In the genomic region with DNA sequence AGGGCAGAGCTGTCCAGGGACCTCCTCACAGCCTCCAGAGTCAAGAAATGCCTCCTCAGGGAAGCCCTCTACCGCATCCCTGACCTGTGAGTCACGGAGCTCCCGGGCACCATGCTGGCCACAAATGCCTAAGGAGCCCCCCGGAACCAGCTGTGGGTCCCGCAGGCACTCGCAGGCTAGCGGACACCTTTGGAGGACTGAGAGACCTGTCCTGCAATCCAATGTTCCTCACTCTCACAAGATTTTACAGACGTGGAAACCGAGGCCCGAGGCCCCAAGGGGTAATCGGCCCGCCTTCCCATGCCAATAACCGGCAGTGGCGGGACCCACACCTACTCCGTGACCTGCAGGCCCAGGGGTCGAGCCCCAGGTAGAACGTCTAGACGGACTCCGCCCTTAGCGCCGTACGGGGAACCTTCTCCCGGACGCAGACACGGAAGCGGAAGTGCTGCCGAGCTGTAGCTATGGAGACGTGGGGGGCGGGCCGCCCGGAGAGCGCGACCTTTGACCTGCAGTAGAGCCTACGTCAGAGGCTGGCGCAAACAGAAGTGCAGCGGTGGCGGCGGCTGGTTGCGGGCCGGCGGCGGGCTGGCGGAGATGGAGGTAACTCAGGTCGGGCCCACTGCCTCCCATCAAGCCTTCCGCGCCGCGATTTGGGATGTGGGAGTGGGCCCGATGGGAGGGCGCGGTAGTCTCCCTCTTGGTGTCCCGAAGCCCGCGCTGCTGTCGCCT, we compare ENCODE assay signal across 8 cellular contexts. TPM values are rescaled to one million over a fixed set of nuclear protein-coding genes. Genes with fewer than 3 reads are reported as not detected.
DNase-seq lines count a peak whose midpoint lies in the region; ATAC-seq lines count a peak whose summit lies in the region.

A gene with protein sequence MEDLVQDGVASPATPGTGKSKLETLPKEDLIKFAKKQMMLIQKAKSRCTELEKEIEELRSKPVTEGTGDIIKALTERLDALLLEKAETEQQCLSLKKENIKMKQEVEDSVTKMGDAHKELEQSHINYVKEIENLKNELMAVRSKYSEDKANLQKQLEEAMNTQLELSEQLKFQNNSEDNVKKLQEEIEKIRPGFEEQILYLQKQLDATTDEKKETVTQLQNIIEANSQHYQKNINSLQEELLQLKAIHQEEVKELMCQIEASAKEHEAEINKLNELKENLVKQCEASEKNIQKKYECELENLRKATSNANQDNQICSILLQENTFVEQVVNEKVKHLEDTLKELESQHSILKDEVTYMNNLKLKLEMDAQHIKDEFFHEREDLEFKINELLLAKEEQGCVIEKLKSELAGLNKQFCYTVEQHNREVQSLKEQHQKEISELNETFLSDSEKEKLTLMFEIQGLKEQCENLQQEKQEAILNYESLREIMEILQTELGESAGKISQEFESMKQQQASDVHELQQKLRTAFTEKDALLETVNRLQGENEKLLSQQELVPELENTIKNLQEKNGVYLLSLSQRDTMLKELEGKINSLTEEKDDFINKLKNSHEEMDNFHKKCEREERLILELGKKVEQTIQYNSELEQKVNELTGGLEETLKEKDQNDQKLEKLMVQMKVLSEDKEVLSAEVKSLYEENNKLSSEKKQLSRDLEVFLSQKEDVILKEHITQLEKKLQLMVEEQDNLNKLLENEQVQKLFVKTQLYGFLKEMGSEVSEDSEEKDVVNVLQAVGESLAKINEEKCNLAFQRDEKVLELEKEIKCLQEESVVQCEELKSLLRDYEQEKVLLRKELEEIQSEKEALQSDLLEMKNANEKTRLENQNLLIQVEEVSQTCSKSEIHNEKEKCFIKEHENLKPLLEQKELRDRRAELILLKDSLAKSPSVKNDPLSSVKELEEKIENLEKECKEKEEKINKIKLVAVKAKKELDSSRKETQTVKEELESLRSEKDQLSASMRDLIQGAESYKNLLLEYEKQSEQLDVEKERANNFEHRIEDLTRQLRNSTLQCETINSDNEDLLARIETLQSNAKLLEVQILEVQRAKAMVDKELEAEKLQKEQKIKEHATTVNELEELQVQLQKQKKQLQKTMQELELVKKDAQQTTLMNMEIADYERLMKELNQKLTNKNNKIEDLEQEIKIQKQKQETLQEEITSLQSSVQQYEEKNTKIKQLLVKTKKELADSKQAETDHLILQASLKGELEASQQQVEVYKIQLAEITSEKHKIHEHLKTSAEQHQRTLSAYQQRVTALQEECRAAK (N-terminal part only) (plus strand): TSS at position 529 of the 732 bp plus-strand sequence. CDS start 69 bp downstream, at position 598.

- H3K4me1 Mint-ChIP-seq in activated CD4-positive, alpha-beta T cell treated with anti-CD3 and anti-CD28 coated beads for 36 hours: peaks cover 33% of the 10 kb centered on the region

- H3K9ac ChIP-seq in BLaER1: peak within 1 kb of the TSS; percentile 89

- POLR2A ChIA-PET in activated CD4-positive, alpha-beta T cell treated with anti-CD3 and anti-CD28 coated beads for 36 hours (lab: Charles Lee): interaction anchor here (0.6 to 1.1 kb wide), 4 partner anchors 84 to 172 kb away, joined by 3 to 11 read pairs (median 5); no protein-coding TSS in a partner anchor

- H3K36me3 ChIP-seq in BLaER1: peaks cover 31% of the 10 kb centered on the region

- H3K4me3 ChIP-seq in BLaER1: peak within 1 kb of the TSS; percentile 90

- H3K4me3 Mint-ChIP-seq in activated CD4-positive, alpha-beta T cell treated with anti-CD3 and anti-CD28 coated beads for 36 hours: peak within 1 kb of the TSS; percentile 98

- H3K27me3 ChIP-seq in BLaER1 (no peaks in the 10 kb centered on the region), layer of hippocampus (ENCODE audit: control insufficient read depth, insufficient read depth, low read length) (no peaks in the 10 kb centered on the region)

- DNase-seq in NCI-H524 treated with DMSO at 0.1 percent for 48 hours (lab: John Stamatoyannopoulos, UW): peak; percentile 66
- peak; percentile 98 for DNase-seq in activated CD4-positive, alpha-beta T cell treated with anti-CD3 and anti-CD28 coated beads for 36 hours
- peak; percentile 90 to 93 (median 92) for DNase-seq in stimulated activated CD4-positive, alpha-beta T cell treated with anti-CD3 and anti-CD28 coated beads, Interleukin-1b, Interleukin-23, amount 100 ng/mL, for 24 hours (ENCODE audit: low read depth in 4 of 4, low spot score in 1 of 4)

- peak within 1 kb of the TSS; percentile 79 for H3K27ac ChIP-seq in BLaER1
- peak within 1 kb of the TSS; percentile 85 for H3K27ac ChIP-seq in cingulate gyrus (ENCODE audit: low read depth, low read length)
- H3K27ac ChIP-seq in layer of hippocampus (ENCODE audit: low read depth, low read length): peak within 1 kb of the TSS; percentile 80

- peak within 1 kb of the TSS; percentile 94 for H3K27ac Mint-ChIP-seq in activated CD4-positive, alpha-beta T cell treated with anti-CD3 and anti-CD28 coated beads for 36 hours

- intact Hi-C loops in activated CD4-positive, alpha-beta T cell treated with anti-CD3 and anti-CD28 coated beads for 36 hours (cut with DNase I, micrococcal nuclease): loop anchor here (1.0 to 5.0 kb wide), 7 partner anchors 85 to 1163 kb away; a partner anchor contains a TSS

- peaks cover 35% of the 10 kb centered on the region for H3K4me1 ChIP-seq in BLaER1

- H3K9me3 ChIP-seq in BLaER1: peaks cover 6% of the 10 kb centered on the region

- no peaks in the 10 kb centered on the region for H4K20me1 ChIP-seq in BLaER1

- ATAC-seq in GM19324 (IDR thresholded peaks at IDR 0.05; ENCODE audit: low FRiP score, unreplicated experiment) (peak; percentile 99), HG03460 (IDR thresholded peaks at IDR 0.05; ENCODE audit: unreplicated experiment) (peak; percentile 98)
- peak; percentile 97 for ATAC-seq in activated CD4-positive, alpha-beta T cell treated with anti-CD3 and anti-CD28 coated beads for 36 hours

- CTCF ChIA-PET in activated CD4-positive, alpha-beta T cell treated with anti-CD3 and anti-CD28 coated beads for 36 hours (lab: Charles Lee): interaction anchor here (0.7 to 1.4 kb wide), 4 partner anchors 86 to 1953 kb away, joined by 3 to 5 read pairs (median 4); no protein-coding TSS in a partner anchor

- no peaks in the 10 kb centered on the region for H3K27me3 Mint-ChIP-seq in activated CD4-positive, alpha-beta T cell treated with anti-CD3 and anti-CD28 coated beads for 36 hours

- H3K4me2 ChIP-seq in BLaER1: peak within 1 kb of the TSS; percentile 96

- H3K9me3 Mint-ChIP-seq in activated CD4-positive, alpha-beta T cell treated with anti-CD3 and anti-CD28 coated beads for 36 hours (ENCODE audit: low read depth): no peaks in the 10 kb centered on the region

- H3K36me3 Mint-ChIP-seq in activated CD4-positive, alpha-beta T cell treated with anti-CD3 and anti-CD28 coated beads for 36 hours (ENCODE audit: low read depth): peaks cover 16% of the 10 kb centered on the region

RNA-seq across cellular contexts. Expression of the gene that starts here (rescaled TPM):
- 10 to 100 TPM; 47.8 to 51.3 TPM for total RNA-seq in activated CD4-positive, alpha-beta T cell treated with anti-CD3 and anti-CD28 coated beads for 36 hours

Comparison
In these comparisons a context has a peak if more than half of its experiments do, and no peak if none do; other contexts are left out.
1. Peak in every context shown above with its lines: DNase-seq, ATAC-seq, H3K4me3 ChIP-seq and H3K27ac ChIP-seq.